ENCODE assay signal across 9 cellular contexts in genomic region chr12:6958609-6959375, GRCh38. TPM values are rescaled to one million over a fixed set of nuclear protein-coding genes. Genes with fewer than 3 reads are reported as not detected.
DNase-seq lines count a peak whose midpoint lies in the region; ATAC-seq, FAIRE-seq and TF ChIP-seq lines count a peak whose summit lies in the region.
"Had no signal": no experiment of that assay in that cellular context is flagged by ENCODE, and none has a peak within 500 bp of the region (broad histone marks: within the 10 kb centered on the region; RNA-seq: fewer than 3 reads in every experiment).

No MANE protein-coding gene starts in this region.

- H3K9me3 ChIP-seq in liver (ENCODE audit: control insufficient read depth in 4 of 4, low read length in 3 of 4) (no peaks in the 10 kb centered on the region), HepG2 (ENCODE audit: low read length) (no peaks in the 10 kb centered on the region)

- H3K4me2 ChIP-seq in HepG2 (ENCODE audit: low read depth, low read length): no peak overlapping the region

- FAIRE-seq in HepG2 (lab: Jason Lieb, UNC) (no peak), frontal cortex (lab: Jason Lieb, UNC) (no peak)

- H3K79me2 ChIP-seq in HepG2 (ENCODE audit: insufficient read depth, low read length): no peaks in the 10 kb centered on the region

- intact Hi-C loops in HepG2 (cut with micrococcal nuclease; ENCODE audit: unreplicated experiment): no loop called here

- H3K9ac ChIP-seq in liver (ENCODE audit: low read depth in 1 of 2, low read length in 2 of 2) (no peak overlapping the region), HepG2 (ENCODE audit: insufficient read depth, low read depth, low read length) (no peak overlapping the region)

- no TSS peak for BruUV-seq in HepG2 (replicated peaks; lab: Mats Ljungman, UMichigan)

- no peaks in the 10 kb centered on the region for H4K20me1 ChIP-seq in HepG2 (ENCODE audit: insufficient read depth, low read length)

- H3K36me3 Mint-ChIP-seq in stimulated activated naive B cell treated with anti-CD40 and anti-IgM and Interleukin-4, amounts not matched to agents 10 μg/mL and 1 μg/mL and 100 μg/mL, for 72 hours: peaks cover 72 to 90% of the 10 kb centered on the region in 2 donors

- TF ChIP-seq CTCF in liver (IDR thresholded peaks at IDR 0.05; ENCODE audit: low read depth, low read length, missing input control) (no peak), HepG2 (CRISPR knock-in tag; IDR thresholded peaks at IDR 0.05) (no peak)

- H3K9me3 Mint-ChIP-seq in stimulated activated naive B cell treated with anti-CD40 and anti-IgM and Interleukin-4, amounts not matched to agents 10 μg/mL and 1 μg/mL and 100 μg/mL, for 72 hours: no peaks in the 10 kb centered on the region

- no peak for TF ChIP-seq EP300 in HepG2 (IDR thresholded peaks at IDR 0.05; ENCODE audit: low read depth in 2 of 2, low read length in 2 of 2)
- no peak for TF ChIP-seq EP300 in HepG2 (CRISPR knock-in tag; IDR thresholded peaks at IDR 0.05; ENCODE audit: borderline replicate concordance)

- 66% methylated on average over 20 of the region's 20 CpGs for WGBS in liver
- WGBS in HepG2 (ENCODE audit: low lambda C conversion rate): 86% methylated on average over 19 of the region's 20 CpGs

- ATAC-seq in HepG2 (no peak), HG03571 (IDR thresholded peaks at IDR 0.05; ENCODE audit: unreplicated experiment) (peak; percentile 44)
- ATAC-seq in stimulated activated naive B cell treated with anti-CD40 and anti-IgM and Interleukin-4, amounts not matched to agents 10 μg/mL and 1 μg/mL and 100 μg/mL, for 72 hours (replicated peaks): peak; percentile 68 to 71

- in situ Hi-C loops in HepG2 (cut with HindIII; ENCODE audit: extremely low pct_ligation_motif_present, low pct_unique_long_range_greater_than_20kb): no loop called here

- H3K27ac Mint-ChIP-seq in stimulated activated naive B cell treated with anti-CD40 and anti-IgM and Interleukin-4, amounts not matched to agents 10 μg/mL and 1 μg/mL and 100 μg/mL, for 72 hours: peak overlapping the region; percentile 98

- H3K4me1 ChIP-seq in liver (ENCODE audit: control insufficient read depth in 4 of 4, insufficient read depth in 4 of 4, low read length in 3 of 4) (peaks cover 0 to 36% (median 14%) of the 10 kb centered on the region in 4 donors), HepG2 (ENCODE audit: insufficient read depth, low read length) (peaks cover 30% of the 10 kb centered on the region)

- no peak overlapping the region for H2AFZ ChIP-seq in HepG2 (ENCODE audit: low read length)

- no peak for DNase-seq in HepG2 (ENCODE audit: low spot score)
- peak; percentile 67 for DNase-seq in activated CD4-positive, alpha-beta T cell treated with anti-CD3 and anti-CD28 coated beads, Interleukin-2, amount 50 U/mL, for 1 hour
- DNase-seq in frontal cortex (ENCODE audit: low spot score in 2 of 2): peak; percentile 29 to 35
- DNase-seq in stimulated activated naive B cell treated with anti-CD40 and anti-IgM and Interleukin-4, amounts not matched to agents 10 μg/mL and 1 μg/mL and 100 μg/mL, for 72 hours: peak; percentile 80
- no peak for DNase-seq in NCI-H187 treated with DMSO at 0.1 percent for 48 hours (lab: John Stamatoyannopoulos, UW)
- no peak for DNase-seq in mesenteric fat pad (ENCODE audit: low spot score)

- CTCF ChIA-PET in HepG2 (lab: Yijun Ruan, JAX; ENCODE audit: low intra/inter-chr PET ratio, low total read pairs): no interaction called here

- no peak overlapping the region for H3K4me3 ChIP-seq in liver (ENCODE audit: low read depth in 1 of 3, low read length in 3 of 3)
- H3K4me3 ChIP-seq in HepG2 (replicated peaks in 1 of 3; ENCODE audit: insufficient read depth in 1 of 3, low read depth in 2 of 3, low read length in 3 of 3): no peak overlapping the region

- no peaks in the 10 kb centered on the region for H3K27me3 Mint-ChIP-seq in stimulated activated naive B cell treated with anti-CD40 and anti-IgM and Interleukin-4, amounts not matched to agents 10 μg/mL and 1 μg/mL and 100 μg/mL, for 72 hours

- H3K4me1 Mint-ChIP-seq in stimulated activated naive B cell treated with anti-CD40 and anti-IgM and Interleukin-4, amounts not matched to agents 10 μg/mL and 1 μg/mL and 100 μg/mL, for 72 hours: peaks cover 88 to 96% of the 10 kb centered on the region in 2 donors

- TF ChIP-seq POLR2A in HepG2 (IDR thresholded peaks at IDR 0.05; ENCODE audit: insufficient read depth in 1 of 2, low read depth in 2 of 2, low read length in 2 of 2): no peak

- POLR2A ChIA-PET in HepG2 (lab: Yijun Ruan, JAX): interaction anchor here (8.0 kb wide), 1 partner anchor 13 kb away, joined by 180 read pairs; the partner anchor contains the start of genes C12orf57 and RNU7-1

- TF ChIP-seq RAD21 in liver (IDR thresholded peaks at IDR 0.05) (no peak), HepG2 (CRISPR knock-in tag; IDR thresholded peaks at IDR 0.05) (no peak)

- H3K27ac ChIP-seq in liver (ENCODE audit: low read depth in 1 of 2, low read length in 2 of 2): peak overlapping the region; percentile 56 to 73
- no peak overlapping the region for H3K27ac ChIP-seq in HepG2 (ENCODE audit: extremely low read length, insufficient read depth, low read length)

- H3K4me3 Mint-ChIP-seq in stimulated activated naive B cell treated with anti-CD40 and anti-IgM and Interleukin-4, amounts not matched to agents 10 μg/mL and 1 μg/mL and 100 μg/mL, for 72 hours: peak overlapping the region; percentile 89

- H3K27me3 ChIP-seq in liver (ENCODE audit: control insufficient read depth in 4 of 4, insufficient read depth in 4 of 4, low read length in 3 of 4) (no peaks in the 10 kb centered on the region), HepG2 (ENCODE audit: control insufficient read depth in 1 of 2, insufficient read depth in 2 of 2, low read length in 2 of 2) (no peaks in the 10 kb centered on the region)

- peaks cover 0 to 3% (median 2%) of the 10 kb centered on the region in 4 donors for H3K36me3 ChIP-seq in liver (ENCODE audit: control insufficient read depth in 4 of 4, insufficient read depth in 3 of 4, low read depth in 1 of 4, low read length in 3 of 4)
- H3K36me3 ChIP-seq in HepG2 (replicated peaks in 1 of 2; ENCODE audit: control insufficient read depth in 1 of 2, insufficient read depth in 2 of 2, low read length in 2 of 2): no peaks in the 10 kb centered on the region; a peak in 1 of 5 replicates

RNA-seq across cellular contexts. Expression of gene PTPN6, which starts 7.6 kb away (rescaled TPM):
- 10 to 100 TPM; 19.7 to 41.0 TPM for total RNA-seq in liver
- 10 to 100 TPM; 15.2 to 19.4 TPM for polyA plus RNA-seq in liver
- 9.5 and 10.6 TPM in 2 replicates for total RNA-seq in HepG2 (2016; rRNA removed; fragmentation: Illumina TruSeq; extraction: Trizol)
- 2.7 and 2.8 TPM in 2 replicates for total RNA-seq in HepG2 (2016; cell fraction: cytosol; rRNA removed; fragmentation: Illumina TruSeq; extraction: Trizol; ENCODE audit: low read depth)
- total RNA-seq in HepG2 (2016; cell fraction: insoluble cytoplasmic fraction; rRNA removed; fragmentation: Illumina TruSeq; extraction: Trizol): 9.8 and 10.6 TPM in 2 replicates
- 5.0 and 5.3 TPM in 2 replicates for total RNA-seq in HepG2 (2016; cell fraction: membrane; rRNA removed; fragmentation: Illumina TruSeq; extraction: Trizol)
- 6.1 and 6.3 TPM in 2 replicates for total RNA-seq in HepG2 (2016; cell fraction: nucleus; rRNA removed; fragmentation: Illumina TruSeq; extraction: Trizol)
- 9.1 and 10.5 TPM in 2 replicates for polyA plus RNA-seq in HepG2 (2011; rRNA removed)
- 8.0 and 10.7 TPM in 2 replicates for polyA plus RNA-seq in HepG2 (2011; cell fraction: cytosol; rRNA removed)
- 13.2 and 17.8 TPM in 2 replicates for polyA plus RNA-seq in HepG2 (2011; cell fraction: nucleus; rRNA removed)
- polyA plus RNA-seq in HepG2 (2012): 9.0 and 12.4 TPM in 2 replicates
- polyA plus RNA-seq in HepG2 (2016; cell fraction: cytosol; fragmentation: Illumina TruSeq; extraction: Trizol; ENCODE audit: low read depth): 1.6 and 1.7 TPM in 2 replicates
- polyA plus RNA-seq in HepG2 (2016; cell fraction: insoluble cytoplasmic fraction; fragmentation: Illumina TruSeq; extraction: Trizol; ENCODE audit: low read depth): 8.9 and 12.5 TPM in 2 replicates
- polyA plus RNA-seq in HepG2 (2016; cell fraction: membrane; fragmentation: Illumina TruSeq; extraction: Trizol; ENCODE audit: low read depth): 3.1 and 4.4 TPM in 2 replicates
- 17.8 and 18.0 TPM in 2 replicates for polyA plus RNA-seq in HepG2 (2016; cell fraction: nucleus; fragmentation: Illumina TruSeq; extraction: Trizol; ENCODE audit: insufficient read depth, low read depth)
- polyA minus RNA-seq in HepG2 (2011; rRNA and poly(A)+ RNA removed; ENCODE audit: low replicate concordance): 14.7 and 22.7 TPM in 2 replicates
- 10.0 and 10.3 TPM in 2 replicates for polyA minus RNA-seq in HepG2 (2011; cell fraction: cytosol; rRNA and poly(A)+ RNA removed)
- polyA minus RNA-seq in HepG2 (2011; cell fraction: nucleus; rRNA and poly(A)+ RNA removed): 4.1 and 4.2 TPM in 2 replicates
- total RNA-seq in frontal cortex: 1.6 TPM
- 47.2 TPM for total RNA-seq in mesenteric fat pad

RNA-seq across cellular contexts. Expression of gene PHB2, which starts 11.7 kb away (rescaled TPM):
- total RNA-seq in liver: 10 to 100 TPM; 82.7 to 99.1 TPM
- 100 to 1,000 TPM; 107 to 133 TPM for polyA plus RNA-seq in liver
- 291 and 394 TPM in 2 replicates for total RNA-seq in HepG2 (2016; rRNA removed; fragmentation: Illumina TruSeq; extraction: Trizol)
- total RNA-seq in HepG2 (2016; cell fraction: cytosol; rRNA removed; fragmentation: Illumina TruSeq; extraction: Trizol; ENCODE audit: low read depth): 224 and 243 TPM in 2 replicates
- total RNA-seq in HepG2 (2016; cell fraction: insoluble cytoplasmic fraction; rRNA removed; fragmentation: Illumina TruSeq; extraction: Trizol): 284 and 404 TPM in 2 replicates
- total RNA-seq in HepG2 (2016; cell fraction: membrane; rRNA removed; fragmentation: Illumina TruSeq; extraction: Trizol): 358 and 365 TPM in 2 replicates
- total RNA-seq in HepG2 (2016; cell fraction: nucleus; rRNA removed; fragmentation: Illumina TruSeq; extraction: Trizol): 232 and 256 TPM in 2 replicates
- polyA plus RNA-seq in HepG2 (2011; rRNA removed): 425 and 468 TPM in 2 replicates
- 471 and 553 TPM in 2 replicates for polyA plus RNA-seq in HepG2 (2011; cell fraction: cytosol; rRNA removed)
- 362 and 507 TPM in 2 replicates for polyA plus RNA-seq in HepG2 (2011; cell fraction: nucleus; rRNA removed)
- 214 and 248 TPM in 2 replicates for polyA plus RNA-seq in HepG2 (2012)
- polyA plus RNA-seq in HepG2 (2016; cell fraction: cytosol; fragmentation: Illumina TruSeq; extraction: Trizol; ENCODE audit: low read depth): 212 and 232 TPM in 2 replicates
- 290 and 308 TPM in 2 replicates for polyA plus RNA-seq in HepG2 (2016; cell fraction: insoluble cytoplasmic fraction; fragmentation: Illumina TruSeq; extraction: Trizol; ENCODE audit: low read depth)
- polyA plus RNA-seq in HepG2 (2016; cell fraction: membrane; fragmentation: Illumina TruSeq; extraction: Trizol; ENCODE audit: low read depth): 313 and 326 TPM in 2 replicates
- 428 and 438 TPM in 2 replicates for polyA plus RNA-seq in HepG2 (2016; cell fraction: nucleus; fragmentation: Illumina TruSeq; extraction: Trizol; ENCODE audit: insufficient read depth, low read depth)
- polyA minus RNA-seq in HepG2 (2011; rRNA and poly(A)+ RNA removed; ENCODE audit: low replicate concordance): 299 and 308 TPM in 2 replicates
- 80.4 and 95.3 TPM in 2 replicates for polyA minus RNA-seq in HepG2 (2011; cell fraction: cytosol; rRNA and poly(A)+ RNA removed)
- 135 and 142 TPM in 2 replicates for polyA minus RNA-seq in HepG2 (2011; cell fraction: nucleus; rRNA and poly(A)+ RNA removed)
- 175 TPM for total RNA-seq in frontal cortex
- 143 TPM for total RNA-seq in mesenteric fat pad

RNA-seq across cellular contexts. Expression of gene EMG1, which starts 11.9 kb away (rescaled TPM):
- total RNA-seq in liver (10 to 100 TPM; 14.7 to 18.0 TPM), HepG2 (2016; rRNA removed; fragmentation: Illumina TruSeq; extraction: Trizol) (130 and 190 TPM in 2 replicates), frontal cortex (22.4 TPM), mesenteric fat pad (44.3 TPM)
- polyA plus RNA-seq in liver (10 to 100 TPM; 11.5 to 28.6 TPM), HepG2 (2011; rRNA removed) (57.7 and 76.3 TPM in 2 replicates)
- total RNA-seq in HepG2 (2016; cell fraction: cytosol; rRNA removed; fragmentation: Illumina TruSeq; extraction: Trizol; ENCODE audit: low read depth): 38.0 and 40.3 TPM in 2 replicates
- 130 and 206 TPM in 2 replicates for total RNA-seq in HepG2 (2016; cell fraction: insoluble cytoplasmic fraction; rRNA removed; fragmentation: Illumina TruSeq; extraction: Trizol)
- 62.9 and 63.2 TPM in 2 replicates for total RNA-seq in HepG2 (2016; cell fraction: membrane; rRNA removed; fragmentation: Illumina TruSeq; extraction: Trizol)
- 52.9 and 57.8 TPM in 2 replicates for total RNA-seq in HepG2 (2016; cell fraction: nucleus; rRNA removed; fragmentation: Illumina TruSeq; extraction: Trizol)
- polyA plus RNA-seq in HepG2 (2011; cell fraction: cytosol; rRNA removed): 64.6 and 65.8 TPM in 2 replicates
- polyA plus RNA-seq in HepG2 (2011; cell fraction: nucleus; rRNA removed): 29.6 and 30.6 TPM in 2 replicates
- 77.8 and 90.4 TPM in 2 replicates for polyA plus RNA-seq in HepG2 (2012)
- 33.8 and 36.4 TPM in 2 replicates for polyA plus RNA-seq in HepG2 (2016; cell fraction: cytosol; fragmentation: Illumina TruSeq; extraction: Trizol; ENCODE audit: low read depth)
- 134 and 149 TPM in 2 replicates for polyA plus RNA-seq in HepG2 (2016; cell fraction: insoluble cytoplasmic fraction; fragmentation: Illumina TruSeq; extraction: Trizol; ENCODE audit: low read depth)
- polyA plus RNA-seq in HepG2 (2016; cell fraction: membrane; fragmentation: Illumina TruSeq; extraction: Trizol; ENCODE audit: low read depth): 37.6 and 40.6 TPM in 2 replicates
- polyA plus RNA-seq in HepG2 (2016; cell fraction: nucleus; fragmentation: Illumina TruSeq; extraction: Trizol; ENCODE audit: insufficient read depth, low read depth): 54.7 and 59.5 TPM in 2 replicates
- polyA minus RNA-seq in HepG2 (2011; rRNA and poly(A)+ RNA removed; ENCODE audit: low replicate concordance): 28.0 and 64.6 TPM in 2 replicates
- polyA minus RNA-seq in HepG2 (2011; cell fraction: cytosol; rRNA and poly(A)+ RNA removed): 16.4 and 18.5 TPM in 2 replicates
- polyA minus RNA-seq in HepG2 (2011; cell fraction: nucleus; rRNA and poly(A)+ RNA removed): 29.6 and 33.3 TPM in 2 replicates

RNA-seq across cellular contexts. Expression of gene C12orf57, which starts 15.0 kb away (rescaled TPM):
- total RNA-seq in liver (10 to 100 TPM; 49.2 to 53.8 TPM), HepG2 (2016; rRNA removed; fragmentation: Illumina TruSeq; extraction: Trizol) (84.0 and 89.7 TPM in 2 replicates), frontal cortex (322 TPM), mesenteric fat pad (125 TPM)
- polyA plus RNA-seq in liver (100 to 1,000 TPM in 1 of 2 donors, 10 to 100 TPM in 1; 77.7 to 193 TPM), HepG2 (2011; rRNA removed) (287 and 302 TPM in 2 replicates)
- 98.3 and 102 TPM in 2 replicates for total RNA-seq in HepG2 (2016; cell fraction: cytosol; rRNA removed; fragmentation: Illumina TruSeq; extraction: Trizol; ENCODE audit: low read depth)
- 84.2 and 105 TPM in 2 replicates for total RNA-seq in HepG2 (2016; cell fraction: insoluble cytoplasmic fraction; rRNA removed; fragmentation: Illumina TruSeq; extraction: Trizol)
- total RNA-seq in HepG2 (2016; cell fraction: membrane; rRNA removed; fragmentation: Illumina TruSeq; extraction: Trizol): 106 and 113 TPM in 2 replicates
- total RNA-seq in HepG2 (2016; cell fraction: nucleus; rRNA removed; fragmentation: Illumina TruSeq; extraction: Trizol): 42.1 and 43.4 TPM in 2 replicates
- polyA plus RNA-seq in HepG2 (2011; cell fraction: cytosol; rRNA removed): 405 and 458 TPM in 2 replicates
- 151 and 164 TPM in 2 replicates for polyA plus RNA-seq in HepG2 (2011; cell fraction: nucleus; rRNA removed)
- polyA plus RNA-seq in HepG2 (2012): 75.2 and 129 TPM in 2 replicates
- 86.1 and 87.7 TPM in 2 replicates for polyA plus RNA-seq in HepG2 (2016; cell fraction: cytosol; fragmentation: Illumina TruSeq; extraction: Trizol; ENCODE audit: low read depth)
- 98.5 and 104 TPM in 2 replicates for polyA plus RNA-seq in HepG2 (2016; cell fraction: insoluble cytoplasmic fraction; fragmentation: Illumina TruSeq; extraction: Trizol; ENCODE audit: low read depth)
- polyA plus RNA-seq in HepG2 (2016; cell fraction: membrane; fragmentation: Illumina TruSeq; extraction: Trizol; ENCODE audit: low read depth): 96.1 and 98.2 TPM in 2 replicates
- 57.2 and 57.4 TPM in 2 replicates for polyA plus RNA-seq in HepG2 (2016; cell fraction: nucleus; fragmentation: Illumina TruSeq; extraction: Trizol; ENCODE audit: insufficient read depth, low read depth)
- polyA minus RNA-seq in HepG2 (2011; rRNA and poly(A)+ RNA removed; ENCODE audit: low replicate concordance): 93.0 and 145 TPM in 2 replicates
- polyA minus RNA-seq in HepG2 (2011; cell fraction: cytosol; rRNA and poly(A)+ RNA removed): 36.8 and 41.7 TPM in 2 replicates
- polyA minus RNA-seq in HepG2 (2011; cell fraction: nucleus; rRNA and poly(A)+ RNA removed): 37.5 and 38.8 TPM in 2 replicates

RNA-seq across cellular contexts. Expression of gene RNU7-1, which starts 15.2 kb away (rescaled TPM):
- total RNA-seq in liver (not detected), HepG2 (2016; rRNA removed; fragmentation: Illumina TruSeq; extraction: Trizol) (not detected in 2 replicates), frontal cortex (not detected), mesenteric fat pad (not detected)
- polyA plus RNA-seq in liver (not detected), HepG2 (2011; rRNA removed) (not detected in 2 replicates)
- not detected in 2 replicates for total RNA-seq in HepG2 (2016; cell fraction: cytosol; rRNA removed; fragmentation: Illumina TruSeq; extraction: Trizol; ENCODE audit: low read depth)
- not detected in 2 replicates for total RNA-seq in HepG2 (2016; cell fraction: insoluble cytoplasmic fraction; rRNA removed; fragmentation: Illumina TruSeq; extraction: Trizol)
- not detected in 2 replicates for total RNA-seq in HepG2 (2016; cell fraction: membrane; rRNA removed; fragmentation: Illumina TruSeq; extraction: Trizol)
- not detected in 2 replicates for total RNA-seq in HepG2 (2016; cell fraction: nucleus; rRNA removed; fragmentation: Illumina TruSeq; extraction: Trizol)
- not detected in 2 replicates for polyA plus RNA-seq in HepG2 (2011; cell fraction: cytosol; rRNA removed)
- not detected in 2 replicates for polyA plus RNA-seq in HepG2 (2011; cell fraction: nucleus; rRNA removed)
- polyA plus RNA-seq in HepG2 (2012): not detected in 2 replicates
- not detected in 2 replicates for polyA plus RNA-seq in HepG2 (2016; cell fraction: cytosol; fragmentation: Illumina TruSeq; extraction: Trizol; ENCODE audit: low read depth)
- polyA plus RNA-seq in HepG2 (2016; cell fraction: insoluble cytoplasmic fraction; fragmentation: Illumina TruSeq; extraction: Trizol; ENCODE audit: low read depth): not detected in 2 replicates
- not detected in 2 replicates for polyA plus RNA-seq in HepG2 (2016; cell fraction: membrane; fragmentation: Illumina TruSeq; extraction: Trizol; ENCODE audit: low read depth)
- not detected in 2 replicates for polyA plus RNA-seq in HepG2 (2016; cell fraction: nucleus; fragmentation: Illumina TruSeq; extraction: Trizol; ENCODE audit: insufficient read depth, low read depth)
- not detected in 2 replicates for polyA minus RNA-seq in HepG2 (2011; rRNA and poly(A)+ RNA removed; ENCODE audit: low replicate concordance)
- not detected in 2 replicates for polyA minus RNA-seq in HepG2 (2011; cell fraction: cytosol; rRNA and poly(A)+ RNA removed)
- not detected in 2 replicates for polyA minus RNA-seq in HepG2 (2011; cell fraction: nucleus; rRNA and poly(A)+ RNA removed)
- total RNA-seq: renal cortical epithelial cell had no signal

Comparison
In these comparisons a context has a peak if more than half of its experiments do, and no peak if none do; other contexts are left out.
1. DNase-seq: peak in activated CD4-positive, alpha-beta T cell treated with anti-CD3 and anti-CD28 coated beads, Interleukin-2, amount 50 U/mL, for 1 hour (single experiment), frontal cortex (2 of 2) and stimulated activated naive B cell treated with anti-CD40 and anti-IgM and Interleukin-4, amounts not matched to agents 10 μg/mL and 1 μg/mL and 100 μg/mL, for 72 hours (single experiment); none in HepG2 (single experiment), NCI-H187 treated with DMSO at 0.1 percent for 48 hours (single experiment) and mesenteric fat pad (single experiment).